ENCODE assay signal across 1 cellular context in the genomic region with DNA sequence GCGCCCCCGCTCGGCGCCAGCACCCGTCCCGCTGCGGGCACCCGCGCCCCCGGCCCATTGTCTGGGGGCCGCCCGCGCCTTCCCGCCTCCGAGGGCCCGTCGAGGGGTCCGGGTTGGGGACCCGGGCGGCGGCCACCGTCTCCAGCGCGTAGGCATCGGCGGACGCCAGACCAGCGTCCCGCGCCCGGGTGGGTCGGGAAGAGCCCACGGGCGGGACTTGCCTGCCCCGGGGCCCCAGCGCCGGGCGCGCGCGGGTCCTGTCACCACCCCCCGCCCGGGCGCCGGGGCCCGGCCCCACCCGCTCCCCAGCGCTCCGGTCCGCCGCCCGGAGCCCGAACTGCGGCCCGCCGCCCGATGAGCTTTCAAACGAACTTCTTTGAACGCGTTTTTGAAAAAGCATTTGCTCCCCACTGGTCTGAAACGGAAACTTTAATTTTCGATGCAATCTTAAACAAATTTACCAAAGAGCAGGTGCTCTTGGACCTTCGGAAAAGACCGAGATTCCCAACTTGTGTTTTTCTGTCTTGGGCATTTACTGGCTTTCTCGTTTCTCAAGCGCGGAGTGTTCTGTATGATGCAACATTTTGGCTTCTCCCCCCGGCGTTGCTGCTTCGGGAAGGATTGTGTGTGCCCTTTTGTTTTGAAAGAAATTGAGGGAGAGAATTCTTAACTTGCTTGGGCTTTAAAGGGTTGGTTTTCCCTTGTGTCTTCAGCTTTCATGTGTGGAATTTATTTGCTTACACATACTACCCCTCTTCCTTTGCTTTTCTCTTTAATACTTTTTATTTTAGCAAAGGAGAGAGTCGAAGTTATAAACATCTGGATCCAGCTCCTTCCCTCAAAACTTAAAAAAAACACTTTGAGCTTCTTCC.
TF ChIP-seq lines count a peak whose summit lies in the region.

No MANE protein-coding gene starts in this region.

TF ChIP-seq in K562, 482 proteins besides CTCF, POLR2A, EP300 and RAD21 (continued from another document and continues in another):
- TF ChIP-seq ZNF584 (CRISPR knock-in tag; IDR thresholded peaks at IDR 0.05; ENCODE audit: low read depth) (no peak), RB1 (IDR thresholded peaks at IDR 0.05; ENCODE audit: low read depth) (0 out of 2 replicates have a peak, but pooled peaks have one; percentile 0), SIRT6 (IDR thresholded peaks at IDR 0.05; ENCODE audit: low read depth, low read length) (no peak), ZSCAN29 (IDR thresholded peaks at IDR 0.05) (no peak), SUPT5H (IDR thresholded peaks at IDR 0.05) (no peak), ZNF263 (CRISPR knock-in tag; IDR thresholded peaks at IDR 0.05; ENCODE audit: borderline replicate concordance) (no peak), ZNF217 (CRISPR knock-in tag; IDR thresholded peaks at IDR 0.05) (no peak), KAT2B (IDR thresholded peaks at IDR 0.05; ENCODE audit: low read depth, low read length) (no peak), ZNF507 (tag; conservative IDR thresholded peaks at IDR 0.05) (no peak), ZNF280B (CRISPR knock-in tag; IDR thresholded peaks at IDR 0.05) (no peak), BDP1 (IDR thresholded peaks at IDR 0.05; ENCODE audit: insufficient read depth, insufficient read length) (no peak), CAMTA2 (CRISPR knock-in tag; conservative IDR thresholded peaks at IDR 0.05) (no peak), ZC3H8 (IDR thresholded peaks at IDR 0.05) (0 out of 2 replicates have a peak, but pooled peaks have one; percentile 33), SRF (CRISPR knock-in tag; IDR thresholded peaks at IDR 0.05) (no peak), NR2F6 (CRISPR knock-in tag; IDR thresholded peaks at IDR 0.05) (no peak), FOXM1 (IDR thresholded peaks at IDR 0.05; ENCODE audit: low read depth) (peak; percentile 27; the same call in 1 of the 2 replicates), FOXM1 (CRISPR knock-in tag; IDR thresholded peaks at IDR 0.05; ENCODE audit: low read depth) (no peak), U2AF1 (optimal IDR thresholded peaks at IDR 0.05; ENCODE audit: low read depth, low read length) (no peak), NKRF (IDR thresholded peaks at IDR 0.05; ENCODE audit: borderline replicate concordance) (0 out of 2 replicates have a peak, but pooled peaks have one; percentile 54), RBM17 (IDR thresholded peaks at IDR 0.05; ENCODE audit: borderline replicate concordance, low read depth, low read length) (no peak), ELF1 (tag; IDR thresholded peaks at IDR 0.05) (no peak), ZNF311 (CRISPR knock-in tag; IDR thresholded peaks at IDR 0.05) (no peak), CHD7 (IDR thresholded peaks at IDR 0.05; ENCODE audit: low read depth, low read length) (no peak), ZFX (CRISPR knock-in tag; IDR thresholded peaks at IDR 0.05) (peak; percentile 19; the same call in 1 of the 2 replicates), PTRF (tag; IDR thresholded peaks at IDR 0.05) (no peak), ZNF518B (CRISPR knock-in tag; IDR thresholded peaks at IDR 0.05) (no peak), ZBTB8A (IDR thresholded peaks at IDR 0.05; ENCODE audit: partially characterized antibody) (no peak), MAZ (CRISPR knock-in tag; conservative IDR thresholded peaks at IDR 0.05 in 1 of 2, IDR thresholded peaks at IDR 0.05 in 1 of 2) (peak in 1 of 2 experiments; percentile 16; a peak in 2 of 4 replicates), KLF10 (CRISPR knock-in tag; IDR thresholded peaks at IDR 0.05) (no peak), ZNF165 (CRISPR knock-in tag; IDR thresholded peaks at IDR 0.05; ENCODE audit: borderline replicate concordance) (no peak), SMAD2 (IDR thresholded peaks at IDR 0.05; ENCODE audit: low read depth, low read length) (no peak), SMARCA5 (IDR thresholded peaks at IDR 0.05) (no peak), RBFOX2 (IDR thresholded peaks at IDR 0.05; ENCODE audit: low read depth, low read length) (peak; percentile 4), ZNF143 (CRISPR knock-in tag; IDR thresholded peaks at IDR 0.05) (no peak), PTTG1 (tag; IDR thresholded peaks at IDR 0.05; ENCODE audit: low read depth) (no peak), UBTF (IDR thresholded peaks at IDR 0.05; ENCODE audit: borderline replicate concordance in 1 of 2, low read depth in 2 of 2, low read length in 2 of 2) (peak; percentile 35 to 72; a peak in 2 of 4 replicates), ZNF274 (IDR thresholded peaks at IDR 0.05; ENCODE audit: borderline replicate concordance, low read depth, low read length) (no peak), ETV6 (IDR thresholded peaks at IDR 0.05; ENCODE audit: borderline replicate concordance in 1 of 2, low read depth in 2 of 2, low read length in 1 of 2) (no peak), ETV6 (CRISPR knock-in tag; IDR thresholded peaks at IDR 0.05; ENCODE audit: borderline replicate concordance) (no peak)
